Comparison of ENCODE assay signal across 8 cellular contexts in the genomic region with DNA sequence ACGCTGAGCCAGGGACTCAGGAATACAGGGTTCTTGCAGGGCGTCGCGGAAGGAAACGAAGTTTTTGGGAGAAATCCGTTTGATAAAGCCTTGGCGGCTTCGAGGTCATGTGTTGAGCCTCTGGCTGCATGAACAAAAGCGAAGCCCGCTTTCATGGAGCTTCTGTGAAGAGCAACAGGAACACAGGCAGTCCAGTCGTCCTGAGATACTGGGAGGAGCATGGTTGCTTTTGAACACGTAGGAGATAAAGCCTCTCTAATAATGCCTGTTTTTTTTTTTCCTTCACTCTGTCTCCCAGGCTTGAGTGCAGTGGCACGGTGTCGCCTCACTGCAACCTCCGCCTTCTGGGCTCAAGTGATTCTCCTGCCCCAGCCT. TPM values are rescaled to one million over a fixed set of nuclear protein-coding genes. Genes with fewer than 3 reads are reported as not detected.
DNase-seq lines count a peak whose midpoint lies in the region; ATAC-seq and TF ChIP-seq lines count a peak whose summit lies in the region.

No MANE protein-coding gene starts in this region.

- peaks cover 22% of the 10 kb centered on the region for H3K27me3 Mint-ChIP-seq in activated T-cell treated with anti-CD3 and anti-CD28 coated beads, Interleukin-2, amount 50 U/mL, for 72 hours (ENCODE audit: low read depth)

- H3K36me3 Mint-ChIP-seq in activated T-cell treated with anti-CD3 and anti-CD28 coated beads, Interleukin-2, amount 50 U/mL, for 72 hours (ENCODE audit: insufficient read depth in 2 of 2): peaks cover 26 to 36% of the 10 kb centered on the region in 2 donors

- H3K4me3 Mint-ChIP-seq in activated T-cell treated with anti-CD3 and anti-CD28 coated beads, Interleukin-2, amount 50 U/mL, for 72 hours: peak overlapping the region; percentile 95 to 98

- ATAC-seq in activated T-cell treated with anti-CD3 and anti-CD28 coated beads, Interleukin-2, amount 50 U/mL, for 72 hours (replicated peaks in 1 of 2): no peak

- no peak for DNase-seq in activated T-cell treated with anti-CD3 and anti-CD28 coated beads, Interleukin-2, amount 50 U/mL, for 72 hours
- DNase-seq in activated T-cell treated with anti-CD3 and anti-CD28 coated beads, Interleukin-2, amount 50 U/mL, for 48 hours: no peak
- no peak for DNase-seq in SJCRH30
- DNase-seq in fibroblast of lung (ENCODE audit: low read depth in 2 of 2): no peak
- no peak for DNase-seq in osteoblast (ENCODE audit: insufficient read length, low spot score, missing footprints)
- no peak for DNase-seq in pons (ENCODE audit: low spot score)
- DNase-seq in iPS-NIHi11 (ENCODE audit: low spot score): no peak
- DNase-seq in Ammon's horn (ENCODE audit: low spot score): no peak

- TF ChIP-seq CTCF in fibroblast of lung (conservative IDR thresholded peaks at IDR 0.05 in 1 of 2, IDR thresholded peaks at IDR 0.05 in 1 of 2; ENCODE audit: low read depth in 1 of 2, low read length in 2 of 2): no peak
- no peak for TF ChIP-seq CTCF in osteoblast (IDR thresholded peaks at IDR 0.05; ENCODE audit: extremely low read depth, low read depth, low read length)

- H3K36me3 ChIP-seq in SJCRH30 (peaks cover 7% of the 10 kb centered on the region), fibroblast of lung (ENCODE audit: control insufficient read depth, insufficient read depth, low read length) (peaks cover 7% of the 10 kb centered on the region), osteoblast (ENCODE audit: insufficient read depth, low read length) (peaks cover 26% of the 10 kb centered on the region)

- H3K9me3 ChIP-seq in SJCRH30 (replicated peaks) (no peaks in the 10 kb centered on the region; the same call in 1 of the 2 replicates), fibroblast of lung (ENCODE audit: control insufficient read depth, insufficient read depth, low read depth, low read length) (peaks cover 4% of the 10 kb centered on the region), osteoblast (ENCODE audit: low read depth, low read length) (peaks cover 19% of the 10 kb centered on the region)

- H3K9ac ChIP-seq in fibroblast of lung (ENCODE audit: insufficient read depth, low read length): peak overlapping the region; percentile 41

- H3K27me3 ChIP-seq in SJCRH30 (no peaks in the 10 kb centered on the region), fibroblast of lung (ENCODE audit: control insufficient read depth, insufficient read depth, low read length) (no peaks in the 10 kb centered on the region), osteoblast (ENCODE audit: insufficient read depth, low read length) (no peaks in the 10 kb centered on the region)

- H3K4me1 Mint-ChIP-seq in activated T-cell treated with anti-CD3 and anti-CD28 coated beads, Interleukin-2, amount 50 U/mL, for 72 hours (ENCODE audit: low read depth): peaks cover 9% of the 10 kb centered on the region

- H4K20me1 ChIP-seq in fibroblast of lung (ENCODE audit: control insufficient read depth, extremely low read depth, insufficient read depth, low read length): no peaks in the 10 kb centered on the region
- no peaks in the 10 kb centered on the region for H4K20me1 ChIP-seq in osteoblast (ENCODE audit: insufficient read depth, low read length)

- peaks cover 15 to 18% of the 10 kb centered on the region in 2 donors for H3K9me3 Mint-ChIP-seq in activated T-cell treated with anti-CD3 and anti-CD28 coated beads, Interleukin-2, amount 50 U/mL, for 72 hours

- H3K4me3 ChIP-seq in SJCRH30: peak overlapping the region; percentile 82
- H3K4me3 ChIP-seq in fibroblast of lung (replicated peaks in 1 of 4; ENCODE audit: control extremely low read depth in 1 of 4, insufficient read depth in 1 of 4, low read depth in 3 of 4, low read length in 4 of 4): peak overlapping the region; percentile 52 to 82 (median 62)
- H3K4me3 ChIP-seq in osteoblast (ENCODE audit: insufficient read depth, low read length): peak overlapping the region; percentile 85

- H3K27ac ChIP-seq in SJCRH30: peak overlapping the region; percentile 92; the same call in 1 of the 2 replicates
- peak overlapping the region; percentile 50 for H3K27ac ChIP-seq in fibroblast of lung (ENCODE audit: insufficient read depth, low read length)
- H3K27ac ChIP-seq in osteoblast (ENCODE audit: low read depth, low read length): peak overlapping the region; percentile 69

- H3K4me2 ChIP-seq in fibroblast of lung (ENCODE audit: extremely low read depth, insufficient read depth, low read length) (peak overlapping the region; percentile 97), osteoblast (ENCODE audit: insufficient read depth, low read length) (peak overlapping the region; percentile 94)

- H3K27ac Mint-ChIP-seq in activated T-cell treated with anti-CD3 and anti-CD28 coated beads, Interleukin-2, amount 50 U/mL, for 72 hours: peak overlapping the region; percentile 80

- H3K4me1 ChIP-seq in SJCRH30 (0 out of 2 replicates have a peak, but pooled peaks cover 2% of the 10 kb centered on the region), fibroblast of lung (ENCODE audit: control insufficient read depth, extremely low read depth, insufficient read depth, low read length) (no peaks in the 10 kb centered on the region), osteoblast (ENCODE audit: insufficient read depth, low read length) (peaks cover 13% of the 10 kb centered on the region)

- H3K79me2 ChIP-seq in fibroblast of lung (ENCODE audit: control insufficient read depth, insufficient read depth, low read length) (no peaks in the 10 kb centered on the region), osteoblast (ENCODE audit: insufficient read depth, low read length) (peaks cover 8% of the 10 kb centered on the region)

- H2AFZ ChIP-seq in fibroblast of lung (ENCODE audit: low read length) (peak overlapping the region; percentile 99), osteoblast (ENCODE audit: low read length) (peak overlapping the region; percentile 99)

RNA-seq across cellular contexts. Expression of a gene that starts 0.5 kb away (rescaled TPM):
- total RNA-seq in activated T-cell treated with anti-CD3 and anti-CD28 coated beads, Interleukin-2, amount 50 U/mL, for 72 hours: 10 to 100 TPM; 12.4 to 18.0 TPM
- 12.0 and 14.8 TPM in 2 replicates for total RNA-seq in SJCRH30 (2014; rRNA removed; shearing (Covaris generic))
- total RNA-seq in fibroblast of lung (60.1 and 61.9 TPM in 2 replicates), osteoblast (34.7 and 36.2 TPM in 2 replicates)
- 30.6 and 31.2 TPM in 2 replicates for polyA plus RNA-seq in fibroblast of lung
- 23.3 and 27.1 TPM in 2 replicates for polyA plus RNA-seq in fibroblast of lung (2012)
- polyA minus RNA-seq in fibroblast of lung (ENCODE audit: low replicate concordance): 4.0 and 7.3 TPM in 2 replicates

RNA-seq across cellular contexts. Expression of a gene that starts 42.9 kb away (rescaled TPM):
- 1 to 10 TPM; 2.8 to 4.6 TPM for total RNA-seq in activated T-cell treated with anti-CD3 and anti-CD28 coated beads, Interleukin-2, amount 50 U/mL, for 72 hours
- 2.2 and 2.9 TPM in 2 replicates for total RNA-seq in SJCRH30 (2014; rRNA removed; shearing (Covaris generic))
- 3.3 and 3.5 TPM in 2 replicates for total RNA-seq in fibroblast of lung
- polyA plus RNA-seq in fibroblast of lung: 1.4 and 1.8 TPM in 2 replicates
- 0.98 and 1.1 TPM in 2 replicates for polyA plus RNA-seq in fibroblast of lung (2012)
- polyA minus RNA-seq in fibroblast of lung (ENCODE audit: low replicate concordance): 2.8 TPM in 1 of 2 replicates, not detected in the other
- total RNA-seq in osteoblast: 2.5 and 4.7 TPM in 2 replicates
